1 cellular context compared by ENCODE assay signal in the genomic region with DNA sequence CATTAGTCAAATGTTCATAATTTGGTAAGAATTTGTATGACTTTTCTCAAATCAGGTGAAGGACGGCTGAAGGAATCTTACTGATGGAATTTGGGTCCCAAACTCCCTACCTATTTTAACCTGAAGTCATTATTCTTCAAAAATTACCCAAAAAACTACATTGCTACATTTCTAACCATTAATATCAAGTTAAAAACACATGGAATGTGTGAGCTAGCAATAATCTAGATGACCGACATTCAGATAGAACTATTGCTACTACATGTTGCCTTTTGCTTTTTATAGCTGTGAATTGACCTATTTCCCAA.
TF ChIP-seq lines count a peak whose summit lies in the region.

No MANE protein-coding gene starts in this region.

TF ChIP-seq in SK-N-SH treated with all-trans-retinoic acid at 6 μM for 48 hours, 23 proteins besides CTCF, POLR2A, EP300 and RAD21 (continued from another document):
- TF ChIP-seq, protein P1, sequence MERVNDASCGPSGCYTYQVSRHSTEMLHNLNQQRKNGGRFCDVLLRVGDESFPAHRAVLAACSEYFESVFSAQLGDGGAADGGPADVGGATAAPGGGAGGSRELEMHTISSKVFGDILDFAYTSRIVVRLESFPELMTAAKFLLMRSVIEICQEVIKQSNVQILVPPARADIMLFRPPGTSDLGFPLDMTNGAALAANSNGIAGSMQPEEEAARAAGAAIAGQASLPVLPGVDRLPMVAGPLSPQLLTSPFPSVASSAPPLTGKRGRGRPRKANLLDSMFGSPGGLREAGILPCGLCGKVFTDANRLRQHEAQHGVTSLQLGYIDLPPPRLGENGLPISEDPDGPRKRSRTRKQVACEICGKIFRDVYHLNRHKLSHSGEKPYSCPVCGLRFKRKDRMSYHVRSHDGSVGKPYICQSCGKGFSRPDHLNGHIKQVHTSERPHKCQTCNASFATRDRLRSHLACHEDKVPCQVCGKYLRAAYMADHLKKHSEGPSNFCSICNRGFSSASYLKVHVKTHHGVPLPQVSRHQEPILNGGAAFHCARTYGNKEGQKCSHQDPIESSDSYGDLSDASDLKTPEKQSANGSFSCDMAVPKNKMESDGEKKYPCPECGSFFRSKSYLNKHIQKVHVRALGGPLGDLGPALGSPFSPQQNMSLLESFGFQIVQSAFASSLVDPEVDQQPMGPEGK (CRISPR knock-in tag; IDR thresholded peaks at IDR 0.05; ENCODE audit: borderline replicate concordance) = no peak
- TF ChIP-seq BACH2 (CRISPR knock-in tag; IDR thresholded peaks at IDR 0.05; ENCODE audit: borderline replicate concordance) = no peak
- TF ChIP-seq ZFP30 (CRISPR knock-in tag; IDR thresholded peaks at IDR 0.05) = no peak
- no peak for TF ChIP-seq ZNF565 (CRISPR knock-in tag; conservative IDR thresholded peaks at IDR 0.05; ENCODE audit: low read depth)
- TF ChIP-seq, protein P2, sequence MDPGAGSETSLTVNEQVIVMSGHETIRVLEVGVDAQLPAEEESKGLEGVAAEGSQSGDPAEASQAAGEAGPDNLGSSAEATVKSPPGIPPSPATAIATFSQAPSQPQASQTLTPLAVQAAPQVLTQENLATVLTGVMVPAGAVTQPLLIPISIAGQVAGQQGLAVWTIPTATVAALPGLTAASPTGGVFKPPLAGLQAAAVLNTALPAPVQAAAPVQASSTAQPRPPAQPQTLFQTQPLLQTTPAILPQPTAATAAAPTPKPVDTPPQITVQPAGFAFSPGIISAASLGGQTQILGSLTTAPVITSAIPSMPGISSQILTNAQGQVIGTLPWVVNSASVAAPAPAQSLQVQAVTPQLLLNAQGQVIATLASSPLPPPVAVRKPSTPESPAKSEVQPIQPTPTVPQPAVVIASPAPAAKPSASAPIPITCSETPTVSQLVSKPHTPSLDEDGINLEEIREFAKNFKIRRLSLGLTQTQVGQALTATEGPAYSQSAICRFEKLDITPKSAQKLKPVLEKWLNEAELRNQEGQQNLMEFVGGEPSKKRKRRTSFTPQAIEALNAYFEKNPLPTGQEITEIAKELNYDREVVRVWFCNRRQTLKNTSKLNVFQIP (CRISPR knock-in tag; IDR thresholded peaks at IDR 0.05; ENCODE audit: borderline replicate concordance, low read depth) = no peak
- no peak for TF ChIP-seq ZNF70 (CRISPR knock-in tag; IDR thresholded peaks at IDR 0.05)
- TF ChIP-seq GLIS3 (CRISPR knock-in tag; IDR thresholded peaks at IDR 0.05) = no peak
- TF ChIP-seq TOX (CRISPR knock-in tag; IDR thresholded peaks at IDR 0.05; ENCODE audit: borderline replicate concordance) = no peak
- TF ChIP-seq RARB (CRISPR knock-in tag; IDR thresholded peaks at IDR 0.05) = no peak
- TF ChIP-seq ZFP3 (CRISPR knock-in tag; IDR thresholded peaks at IDR 0.05) = no peak
- TF ChIP-seq ARNTL (CRISPR knock-in tag; IDR thresholded peaks at IDR 0.05; ENCODE audit: borderline replicate concordance, low read depth) = no peak
- no peak for TF ChIP-seq ZNF8 (CRISPR knock-in tag; IDR thresholded peaks at IDR 0.05)
